16 cellular contexts compared by ENCODE assay signal in genomic region chr1:192553741-192554140, GRCh38. TPM values are rescaled to one million over a fixed set of nuclear protein-coding genes. Genes with fewer than 3 reads are reported as not detected.
"Had no signal": no experiment of that assay in that cellular context is flagged by ENCODE, and none has a peak within 500 bp of the region (broad histone marks: within the 10 kb centered on the region; RNA-seq: fewer than 3 reads in every experiment).

No MANE protein-coding gene starts in this region.

- H3K9me3 Mint-ChIP-seq: activated naive CD4-positive, alpha-beta T cell treated with anti-CD3 and anti-CD28 coated beads, Interleukin-2, amount 10 ng/mL, durations not matched to agents 7 days and 5 days had no signal

- H3K27me3 Mint-ChIP-seq: activated naive CD4-positive, alpha-beta T cell treated with anti-CD3 and anti-CD28 coated beads, Interleukin-2, amount 10 ng/mL, durations not matched to agents 7 days and 5 days had no signal

- DNase-seq: activated CD4-positive, alpha-beta T cell treated with anti-CD3 and anti-CD28 coated beads, Interleukin-2, amount 10 ng/mL, durations not matched to agents 24 days and 14 days; activated CD4-positive, CD25-positive, alpha-beta regulatory T cell; activated naive CD4-positive, alpha-beta T cell treated with anti-CD3 and anti-CD28 coated beads, Interleukin-2, amount 10 ng/mL, durations not matched to agents 7 days and 5 days; activated T-cell treated with anti-CD3 and anti-CD28 coated beads for 4 hours; amygdala; brain microvascular endothelial cell; cortex of kidney; effector CD4-positive, alpha-beta T cell; esophagus squamous epithelium; islet precursor cell; pancreas; T-helper 2 cell had no signal

- FAIRE-seq: endothelial cell of umbilical vein, pancreas had no signal

- ATAC-seq: pancreas, sciatic nerve had no signal

- H3K27ac Mint-ChIP-seq: activated CD4-positive, alpha-beta T cell treated with anti-CD3 and anti-CD28 coated beads, Interleukin-2, amount 10 ng/mL, durations not matched to agents 24 days and 14 days; activated naive CD4-positive, alpha-beta T cell treated with anti-CD3 and anti-CD28 coated beads, Interleukin-2, amount 10 ng/mL, durations not matched to agents 7 days and 5 days had no signal

- H3K4me3 Mint-ChIP-seq: activated CD4-positive, alpha-beta T cell treated with anti-CD3 and anti-CD28 coated beads, Interleukin-2, amount 10 ng/mL, durations not matched to agents 24 days and 14 days; activated naive CD4-positive, alpha-beta T cell treated with anti-CD3 and anti-CD28 coated beads, Interleukin-2, amount 10 ng/mL, durations not matched to agents 7 days and 5 days had no signal

RNA-seq across cellular contexts. Expression of gene RGS1, which starts 21.8 kb away (rescaled TPM):
- total RNA-seq: endothelial cell of umbilical vein, fibroblast of villous mesenchyme, glomerular endothelial cell had no signal
